In genomic region chr7:82050792-82051191, GRCh38 we compare ENCODE assay signal across 11 cellular contexts.
DNase-seq lines count a peak whose midpoint lies in the region; ATAC-seq and TF ChIP-seq lines count a peak whose summit lies in the region.
"Had no signal": no experiment of that assay in that cellular context is flagged by ENCODE, and none has a peak within 500 bp of the region (broad histone marks: within the 10 kb centered on the region; RNA-seq: fewer than 3 reads in every experiment).

No MANE protein-coding gene starts in this region.

- ATAC-seq in Panc1 (peak; percentile 62; the same call in 1 of the 2 replicates), HG02678 (IDR thresholded peaks at IDR 0.05; ENCODE audit: unreplicated experiment) (no peak)
- ATAC-seq: right lobe of liver, upper lobe of right lung, WTC11 had no signal

- in situ Hi-C loops in Panc1 (cut with HindIII; ENCODE audit: low pct_unique_long_range_greater_than_20kb, low sequenced_read_pairs), result no loop called here

- H3K27ac ChIP-seq in Panc1 (ENCODE audit: low read length) (peak overlapping the region; percentile 72), tibial nerve (no peak overlapping the region)
- H3K27ac ChIP-seq: right lobe of liver, upper lobe of right lung had no signal

- 72 to 82% methylated on average over 4 of the region's 4 CpGs for WGBS in tibial nerve, 2 donors

- POLR2A ChIA-PET in Panc1 (lab: Charles Lee), result no interaction called here
- POLR2A ChIA-PET in GM10248 (lab: Yijun Ruan, JAX), result no interaction called here

- no peak for TF ChIP-seq EP300 in tibial nerve (IDR thresholded peaks at IDR 0.05)

- DNase-seq in GM03348 (ENCODE audit: low spot score), result peak; percentile 18
- peak; percentile 46 for DNase-seq in Panc1 (ENCODE audit: low read depth, low spot score)
- peak; percentile 77 for DNase-seq in fibroblast of peridontal ligament (ENCODE audit: extremely low read depth)
- peak; percentile 46 for DNase-seq in pons (ENCODE audit: low spot score)
- no peak for DNase-seq in tibial nerve (ENCODE audit: low spot score in 2 of 2)
- no peak for DNase-seq in retina
- no peak for DNase-seq in GM10248 (ENCODE audit: extremely low spot score)
- DNase-seq: right lobe of liver, upper lobe of right lung had no signal

- TF ChIP-seq POLR2A in tibial nerve (IDR thresholded peaks at IDR 0.05), result no peak

- peaks cover 19% of the 10 kb centered on the region for H3K4me1 ChIP-seq in Panc1 (ENCODE audit: control insufficient read depth, insufficient read depth, low read length)
- H3K4me1 ChIP-seq in tibial nerve, result peaks cover 0 to 3% (median 0%) of the 10 kb centered on the region in 4 donors
- H3K4me1 ChIP-seq: right lobe of liver, upper lobe of right lung had no signal

- no peaks in the 10 kb centered on the region for H3K36me3 ChIP-seq in Panc1 (ENCODE audit: control insufficient read depth, insufficient read depth, low read length)
- H3K36me3 ChIP-seq in tibial nerve, result no peaks in the 10 kb centered on the region
- H3K36me3 ChIP-seq: right lobe of liver, upper lobe of right lung had no signal

- CTCF ChIA-PET in Panc1 (lab: Charles Lee), result no interaction called here
- CTCF ChIA-PET in GM10248 (lab: Yijun Ruan, JAX), result interaction anchor here (1.4 kb wide), 1 partner anchor 555 kb away, joined by 4 read pairs; no protein-coding TSS in a partner anchor

- TF ChIP-seq CTCF in Panc1 (IDR thresholded peaks at IDR 0.05) (no peak), tibial nerve (IDR thresholded peaks at IDR 0.05) (no peak), GM10248 (IDR thresholded peaks at IDR 0.05; ENCODE audit: control extremely low read depth, extremely low read depth, low read depth, missing control alignments) (no peak)

- no peaks in the 10 kb centered on the region for H3K27me3 ChIP-seq in Panc1 (ENCODE audit: control insufficient read depth, insufficient read depth, low read length)
- no peaks in the 10 kb centered on the region for H3K27me3 ChIP-seq in tibial nerve
- H3K27me3 ChIP-seq: right lobe of liver, upper lobe of right lung had no signal

- BruUV-seq in Panc1 (replicated peaks; lab: Mats Ljungman, UMichigan), result no TSS peak

- intact Hi-C loops in Panc1 (cut with micrococcal nuclease; ENCODE audit: unreplicated experiment), result no loop called here

- no peaks in the 10 kb centered on the region for H3K9me3 ChIP-seq in Panc1 (ENCODE audit: control insufficient read depth, insufficient read depth, low read depth, low read length)
- no peaks in the 10 kb centered on the region for H3K9me3 ChIP-seq in tibial nerve
- H3K9me3 ChIP-seq: right lobe of liver, upper lobe of right lung had no signal

- H3K4me3 ChIP-seq in Panc1 (ENCODE audit: low read depth in 2 of 2, low read length in 2 of 2) (no peak overlapping the region), tibial nerve (no peak overlapping the region)
- H3K4me3 ChIP-seq: right lobe of liver, upper lobe of right lung had no signal

Comparison
In these comparisons a context has a peak if more than half of its experiments do, and no peak if none do; other contexts are left out.
1. DNase-seq: peak in GM03348 (single experiment), Panc1 (single experiment), fibroblast of peridontal ligament (single experiment) and pons (single experiment); none in tibial nerve (0 of 2), retina (single experiment) and GM10248 (single experiment).